Comparison of ENCODE assay signal across 20 cellular contexts in genomic region chr2:120547662-120548061, GRCh38.
DNase-seq lines count a peak whose midpoint lies in the region; ATAC-seq and TF ChIP-seq lines count a peak whose summit lies in the region.
"Had no signal": no experiment of that assay in that cellular context is flagged by ENCODE, and none has a peak within 500 bp of the region (broad histone marks: within the 10 kb centered on the region; RNA-seq: fewer than 3 reads in every experiment).

No MANE protein-coding gene starts in this region.

- no peak for TF ChIP-seq POLR2A in gastrocnemius medialis (IDR thresholded peaks at IDR 0.05)

- intact Hi-C loops in Right ventricle myocardium superior (cut with DNase I) (no loop called here), left ventricle myocardium superior (cut with micrococcal nuclease) (no loop called here), gastrocnemius medialis (cut with DNase I; ENCODE audit: low total_unique reads) (loop anchor here (1.0 to 5.0 kb wide), 3 partner anchors 7 to 640 kb away; no protein-coding TSS in a partner anchor)

- H3K36me3 ChIP-seq in right atrium auricular region (no peaks in the 10 kb centered on the region), gastrocnemius medialis (no peaks in the 10 kb centered on the region)
- H3K36me3 ChIP-seq: BE2C had no signal

- H3K4me1 ChIP-seq in right atrium auricular region = peaks cover 0 to 64% of the 10 kb centered on the region in 2 donors
- H3K4me1 ChIP-seq in gastrocnemius medialis = peaks cover 43 to 55% of the 10 kb centered on the region in 2 donors
- H3K4me1 ChIP-seq: BE2C had no signal

- no peak overlapping the region for H3K4me3 Mint-ChIP-seq in endothelial cell (ENCODE audit: unreplicated experiment)
- H3K4me3 Mint-ChIP-seq: CD4-positive, CD25-positive, alpha-beta regulatory T cell had no signal

- H3K36me3 Mint-ChIP-seq in endothelial cell (ENCODE audit: low read depth, unreplicated experiment) = no peaks in the 10 kb centered on the region
- H3K36me3 Mint-ChIP-seq: CD4-positive, CD25-positive, alpha-beta regulatory T cell had no signal

- H3K27ac Mint-ChIP-seq in endothelial cell (ENCODE audit: unreplicated experiment) = no peak overlapping the region
- H3K27ac Mint-ChIP-seq: CD4-positive, CD25-positive, alpha-beta regulatory T cell had no signal

- no peaks in the 10 kb centered on the region for H3K9me3 ChIP-seq in right atrium auricular region
- no peaks in the 10 kb centered on the region for H3K9me3 ChIP-seq in gastrocnemius medialis
- H3K9me3 ChIP-seq: BE2C had no signal

- H3K4me1 Mint-ChIP-seq in endothelial cell (ENCODE audit: unreplicated experiment) = peaks cover 44% of the 10 kb centered on the region
- H3K4me1 Mint-ChIP-seq: CD4-positive, CD25-positive, alpha-beta regulatory T cell had no signal

- no peaks in the 10 kb centered on the region for H3K27me3 Mint-ChIP-seq in endothelial cell (ENCODE audit: unreplicated experiment)

- no peak overlapping the region for H3K4me3 ChIP-seq in right atrium auricular region
- H3K4me3 ChIP-seq in gastrocnemius medialis = no peak overlapping the region

- H3K27ac ChIP-seq in right atrium auricular region (peak overlapping the region in 1 of 2 donors; percentile 74), gastrocnemius medialis (peak overlapping the region; percentile 78 to 86 (median 82))

- peak; percentile 65 for DNase-seq in Right ventricle myocardium superior
- no peak for DNase-seq in right atrium auricular region (ENCODE audit: low spot score)
- DNase-seq in left ventricle myocardium superior = peak; percentile 79
- peak in 1 of 2 donors; percentile 60 for DNase-seq in gastrocnemius medialis
- no peak for DNase-seq in HuH-7.5 (ENCODE audit: low spot score)
- no peak for DNase-seq in G401 (ENCODE audit: low spot score)
- DNase-seq in endothelial cell (ENCODE audit: low spot score) = no peak
- no peak for DNase-seq in activated effector memory CD4-positive, alpha-beta T cell treated with anti-CD3 and anti-CD28 coated beads, Interleukin-2, amount 50 U/mL, for 16 hours
- DNase-seq: BE2C; CD4-positive, CD25-positive, alpha-beta regulatory T cell; COR-L47; DMS 273 treated with DMSO at 0.1 percent for 48 hours; DND-41; KG1; MV-4-11; NCI-H1694 treated with DMSO at 0.1 percent for 48 hours; NCI-H2227 treated with DMSO at 0.1 percent for 48 hours; NCI-H510A treated with DMSO at 0.1 percent for 48 hours; PC-3; RPMI8226 had no signal

- TF ChIP-seq CTCF in right atrium auricular region (IDR thresholded peaks at IDR 0.05) (no peak), gastrocnemius medialis (IDR thresholded peaks at IDR 0.05 in 4 of 5, conservative IDR thresholded peaks at IDR 0.05 in 1 of 5) (no peak), endothelial cell (IDR thresholded peaks at IDR 0.05; ENCODE audit: unreplicated experiment) (no peak)

- no peaks in the 10 kb centered on the region for H3K9me3 Mint-ChIP-seq in endothelial cell (ENCODE audit: unreplicated experiment)
- H3K9me3 Mint-ChIP-seq: CD4-positive, CD25-positive, alpha-beta regulatory T cell had no signal

- in situ Hi-C loops in gastrocnemius medialis (cut with MboI; ENCODE audit: low sequenced_read_pairs in 4 of 4) = no loop called here
- in situ Hi-C loops in G401 (cut with HindIII; ENCODE audit: low sequenced_read_pairs) = no loop called here

- peak; percentile 74 for ATAC-seq in Right ventricle myocardium superior (ENCODE audit: poor library complexity)
- ATAC-seq in left ventricle myocardium superior = peak; percentile 76
- peak in 1 of 2 donors; percentile 6 for ATAC-seq in gastrocnemius medialis
- ATAC-seq: PC-3 had no signal

- H3K27me3 ChIP-seq in right atrium auricular region (no peaks in the 10 kb centered on the region), gastrocnemius medialis (no peaks in the 10 kb centered on the region)
- H3K27me3 ChIP-seq: BE2C had no signal

Comparison
In these comparisons a context has a peak if more than half of its experiments do, and no peak if none do; other contexts are left out.
1. DNase-seq: peak in Right ventricle myocardium superior (single experiment) and left ventricle myocardium superior (single experiment); none in right atrium auricular region (single experiment), HuH-7.5 (single experiment), G401 (single experiment), endothelial cell (single experiment) and activated effector memory CD4-positive, alpha-beta T cell treated with anti-CD3 and anti-CD28 coated beads, Interleukin-2, amount 50 U/mL, for 16 hours (single experiment).